In the genomic region with DNA sequence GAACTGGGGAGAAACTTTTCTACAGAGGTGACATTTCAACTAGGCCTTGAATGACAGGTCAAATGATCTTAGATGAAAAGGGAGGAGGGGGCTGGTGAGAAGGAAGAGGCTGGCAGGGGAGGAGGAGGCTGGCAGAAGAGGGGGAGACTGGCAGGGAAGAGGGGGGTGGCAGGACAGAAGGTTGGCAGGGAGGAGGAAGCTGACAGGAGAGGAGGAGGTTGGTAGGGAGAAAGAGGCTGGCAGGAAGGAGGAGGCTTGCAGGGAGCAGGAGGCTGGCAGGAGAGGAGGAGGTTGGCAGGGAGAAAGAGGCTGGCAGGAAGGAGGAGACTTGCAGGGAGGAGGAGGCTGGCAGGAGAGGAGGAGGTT, we compare ENCODE assay signal across 8 cellular contexts.
DNase-seq lines count a peak whose midpoint lies in the region; ATAC-seq and TF ChIP-seq lines count a peak whose summit lies in the region.

No MANE protein-coding gene starts in this region.

- H3K36me3 ChIP-seq in CD4-positive, CD25-positive, alpha-beta regulatory T cell (ENCODE audit: control insufficient read depth, insufficient read depth, low read length): no peaks in the 10 kb centered on the region
- no peaks in the 10 kb centered on the region for H3K36me3 ChIP-seq in neural cell (ENCODE audit: insufficient read depth, low read length)
- no peaks in the 10 kb centered on the region for H3K36me3 ChIP-seq in esophagus squamous epithelium

- no peak for TF ChIP-seq POLR2A in esophagus squamous epithelium (IDR thresholded peaks at IDR 0.05)

- peaks cover 44% of the 10 kb centered on the region for H3K27me3 Mint-ChIP-seq in CD4-positive, CD25-positive, alpha-beta regulatory T cell
- H3K27me3 Mint-ChIP-seq in chondrocyte (ENCODE audit: low read depth): peaks cover 21% of the 10 kb centered on the region

- no peaks in the 10 kb centered on the region for H4K20me1 ChIP-seq in neural cell (ENCODE audit: insufficient read depth)

- H3K4me1 ChIP-seq in CD4-positive, CD25-positive, alpha-beta regulatory T cell (ENCODE audit: control insufficient read depth, insufficient read depth, low read length, poor library complexity, severe bottlenecking): peaks cover 7% of the 10 kb centered on the region
- peaks cover 0 to 13% (median 0%) of the 10 kb centered on the region in 3 donors for H3K4me1 ChIP-seq in esophagus squamous epithelium

- no peak overlapping the region for H3K9ac ChIP-seq in neural cell (ENCODE audit: low read length)

- no peak for TF ChIP-seq CTCF in LNCaP clone FGC (IDR thresholded peaks at IDR 0.05; ENCODE audit: control insufficient read depth, extremely low read depth, insufficient read depth)
- no peak for TF ChIP-seq CTCF in chondrocyte (IDR thresholded peaks at IDR 0.05)
- TF ChIP-seq CTCF in neural cell (IDR thresholded peaks at IDR 0.05; ENCODE audit: poor library complexity, severe bottlenecking): no peak
- no peak for TF ChIP-seq CTCF in esophagus squamous epithelium (IDR thresholded peaks at IDR 0.05)

- H2AFZ ChIP-seq in neural cell (ENCODE audit: low read depth, low read length): no peak overlapping the region

- DNase-seq in CD4-positive, CD25-positive, alpha-beta regulatory T cell: no peak
- DNase-seq in LNCaP clone FGC (ENCODE audit: low read depth) (no peak), chondrocyte (ENCODE audit: low spot score) (no peak), esophagus squamous epithelium (lab: John Stamatoyannopoulos, UW) (no peak), midbrain (lab: John Stamatoyannopoulos, UW) (no peak)

- intact Hi-C loops in esophagus squamous epithelium (cut with DNase I): no loop called here

- TF ChIP-seq EP300 in neural cell (conservative IDR thresholded peaks at IDR 0.05; ENCODE audit: poor library complexity, severe bottlenecking): no peak

- no peak overlapping the region for H3K4me2 ChIP-seq in neural cell (ENCODE audit: low read length)

- H3K4me3 ChIP-seq in CD4-positive, CD25-positive, alpha-beta regulatory T cell (ENCODE audit: low read depth, low read length): no peak overlapping the region
- H3K4me3 ChIP-seq in LNCaP clone FGC (ENCODE audit: low read depth, low read length): peak overlapping the region; percentile 46
- H3K4me3 ChIP-seq in neural cell (ENCODE audit: low read length): peak overlapping the region; percentile 66
- H3K4me3 ChIP-seq in esophagus squamous epithelium: peak overlapping the region in 2 of 4 donors; percentile 50 to 64

- no peak overlapping the region for H3K27ac ChIP-seq in CD4-positive, CD25-positive, alpha-beta regulatory T cell (ENCODE audit: insufficient read depth, low read length, poor library complexity, severe bottlenecking)
- H3K27ac ChIP-seq in neural cell (ENCODE audit: low read length): no peak overlapping the region
- H3K27ac ChIP-seq in esophagus squamous epithelium: no peak overlapping the region

- ATAC-seq in CD4-positive, CD25-positive, alpha-beta regulatory T cell (ENCODE audit: low read depth in 2 of 2): no peak
- ATAC-seq in GM18520 (IDR thresholded peaks at IDR 0.05; ENCODE audit: unreplicated experiment) (no peak), GM21515 (IDR thresholded peaks at IDR 0.05; ENCODE audit: unreplicated experiment) (no peak)

- H3K9me3 ChIP-seq in CD4-positive, CD25-positive, alpha-beta regulatory T cell (ENCODE audit: control insufficient read depth in 2 of 2, low read length in 2 of 2): no peaks in the 10 kb centered on the region
- H3K9me3 ChIP-seq in neural cell (ENCODE audit: low read length) (no peaks in the 10 kb centered on the region), esophagus squamous epithelium (no peaks in the 10 kb centered on the region)

- peak overlapping the region; percentile 37 to 66 (median 62) for H3K4me3 Mint-ChIP-seq in CD4-positive, CD25-positive, alpha-beta regulatory T cell
- peak overlapping the region; percentile 54 for H3K4me3 Mint-ChIP-seq in chondrocyte (ENCODE audit: unreplicated experiment)

- TF ChIP-seq RAD21 in neural cell (conservative IDR thresholded peaks at IDR 0.05): no peak

- no peaks in the 10 kb centered on the region for H3K36me3 Mint-ChIP-seq in CD4-positive, CD25-positive, alpha-beta regulatory T cell
- H3K36me3 Mint-ChIP-seq in chondrocyte (ENCODE audit: low read depth): no peaks in the 10 kb centered on the region

- H3K9me3 Mint-ChIP-seq in CD4-positive, CD25-positive, alpha-beta regulatory T cell: peaks cover 0 to 6% (median 0%) of the 10 kb centered on the region in 7 donors
- no peaks in the 10 kb centered on the region for H3K9me3 Mint-ChIP-seq in chondrocyte (ENCODE audit: low read depth)

- no peaks in the 10 kb centered on the region for H3K79me2 ChIP-seq in neural cell (replicated peaks; ENCODE audit: insufficient read depth, low read length)

- no peaks in the 10 kb centered on the region for H3F3A ChIP-seq in neural cell (ENCODE audit: insufficient read depth, low read length, poor library complexity, severe bottlenecking)

- H3K27me3 ChIP-seq in CD4-positive, CD25-positive, alpha-beta regulatory T cell (ENCODE audit: control insufficient read depth, insufficient read depth, low read length): no peaks in the 10 kb centered on the region
- peaks cover 33% of the 10 kb centered on the region for H3K27me3 ChIP-seq in neural cell (ENCODE audit: insufficient read depth, low read depth, low read length)
- H3K27me3 ChIP-seq in esophagus squamous epithelium: peaks cover 0 to 57% (median 0%) of the 10 kb centered on the region in 4 donors

- no peak overlapping the region for H3K27ac Mint-ChIP-seq in CD4-positive, CD25-positive, alpha-beta regulatory T cell
- H3K27ac Mint-ChIP-seq in chondrocyte (ENCODE audit: unreplicated experiment): no peak overlapping the region

- peaks cover 0 to 14% (median 10%) of the 10 kb centered on the region in 4 donors for H3K4me1 Mint-ChIP-seq in CD4-positive, CD25-positive, alpha-beta regulatory T cell
- H3K4me1 Mint-ChIP-seq in chondrocyte (ENCODE audit: low read depth): peaks cover 7% of the 10 kb centered on the region

- H3K9me2 ChIP-seq in neural cell (ENCODE audit: insufficient read depth, low read length): no peaks in the 10 kb centered on the region

TF ChIP-seq in neural cell, 6 proteins besides CTCF, POLR2A, EP300 and RAD21:
- no peak for TF ChIP-seq REST (IDR thresholded peaks at IDR 0.05; ENCODE audit: borderline replicate concordance)
- no peak for TF ChIP-seq EZH2 (IDR thresholded peaks at IDR 0.05; ENCODE audit: borderline replicate concordance, insufficient read depth, low read length, poor library complexity, severe bottlenecking)
- TF ChIP-seq POLR2AphosphoS5 (IDR thresholded peaks at IDR 0.05): no peak
- TF ChIP-seq MXI1 (conservative IDR thresholded peaks at IDR 0.05; ENCODE audit: poor library complexity, severe bottlenecking): no peak
- TF ChIP-seq SMC3 (conservative IDR thresholded peaks at IDR 0.05; ENCODE audit: poor library complexity): no peak
